14 cellular contexts compared by ENCODE assay signal in genomic region chr11:20026629-20027545, GRCh38.
A peak's percentile ranks its signal among the peaks of the same experiment; 100 is the strongest.
DNase-seq lines count a peak whose midpoint lies in the region; ATAC-seq and TF ChIP-seq lines count a peak whose summit lies in the region.
"Had no signal": no experiment of that assay in that cellular context is flagged by ENCODE, and none has a peak within 500 bp of the region (broad histone marks: within the 10 kb centered on the region; RNA-seq: fewer than 3 reads in every experiment).

No MANE protein-coding gene starts in this region.

- peaks cover 15% of the 10 kb centered on the region for H3K27me3 Mint-ChIP-seq in neural progenitor cell (ENCODE audit: insufficient read depth, low read depth)
- peaks cover 3% of the 10 kb centered on the region for H3K27me3 Mint-ChIP-seq in T-helper 2 cell treated with Interferon-gamma antibody and Interleukin-4, amounts not matched to agents 5 μg/mL and 100 μg/mL, for 36 hours (ENCODE audit: low read depth)
- peaks cover 12% of the 10 kb centered on the region for H3K27me3 Mint-ChIP-seq in activated CD4-positive, alpha-beta T cell treated with anti-CD3 and anti-CD28 coated beads, Interleukin-2, amount 10 ng/mL, durations not matched to agents 7 days and 5 days
- H3K27me3 Mint-ChIP-seq: CD4-positive, CD25-positive, alpha-beta regulatory T cell had no signal

- H4K20me1 ChIP-seq in neural progenitor cell (ENCODE audit: low read depth), result peaks cover 57% of the 10 kb centered on the region

- DNase-seq in HAP-1 (ENCODE audit: low spot score in 2 of 2) (peak; percentile 58 to 74), NCI-H510A (lab: John Stamatoyannopoulos, UW) (peak; percentile 68), epithelial cell of proximal tubule (ENCODE audit: low read depth) (no peak), neural progenitor cell (ENCODE audit: low spot score) (peak; percentile 88)
- DNase-seq in T-helper 2 cell treated with Interferon-gamma antibody and Interleukin-4, amounts not matched to agents 5 μg/mL and 100 μg/mL, for 36 hours (ENCODE audit: low spot score), result no peak
- DNase-seq in activated CD4-positive, alpha-beta T cell treated with anti-CD3 and anti-CD28 coated beads, Interleukin-2, amount 10 ng/mL, durations not matched to agents 7 days and 5 days, result no peak
- DNase-seq: activated T-cell treated with anti-CD3 and anti-CD28 coated beads, Interleukin-2, amount 50 U/mL, for 24 hours; CD4-positive, CD25-positive, alpha-beta regulatory T cell; hippocampal formation; NCI-H524 had no signal

- H3K27ac Mint-ChIP-seq in neural progenitor cell, result no peak overlapping the region
- no peak overlapping the region for H3K27ac Mint-ChIP-seq in T-helper 2 cell treated with Interferon-gamma antibody and Interleukin-4, amounts not matched to agents 5 μg/mL and 100 μg/mL, for 36 hours
- H3K27ac Mint-ChIP-seq in activated CD4-positive, alpha-beta T cell treated with anti-CD3 and anti-CD28 coated beads, Interleukin-2, amount 10 ng/mL, durations not matched to agents 7 days and 5 days, result no peak overlapping the region
- H3K27ac Mint-ChIP-seq: activated T-cell treated with anti-CD3 and anti-CD28 coated beads, Interleukin-2, amount 50 U/mL, for 24 hours; CD4-positive, CD25-positive, alpha-beta regulatory T cell had no signal

- H3F3A ChIP-seq in neural progenitor cell (ENCODE audit: low read depth), result peaks cover 64% of the 10 kb centered on the region

- no peak overlapping the region for H2AFZ ChIP-seq in neural progenitor cell (replicated peaks)

- peak overlapping the region; percentile 73 for H3K4me2 ChIP-seq in neural progenitor cell

- H3K9me3 ChIP-seq in HAP-1 (no peaks in the 10 kb centered on the region), neural progenitor cell (ENCODE audit: low read depth) (no peaks in the 10 kb centered on the region)

- CTCF ChIA-PET in activated CD4-positive, alpha-beta T cell treated with anti-CD3 and anti-CD28 coated beads, Interleukin-2, amount 10 ng/mL, durations not matched to agents 7 days and 5 days (lab: Charles Lee), result no interaction called here

- H3K79me2 ChIP-seq in neural progenitor cell (ENCODE audit: low read depth), result peaks cover 75% of the 10 kb centered on the region

- H3K36me3 ChIP-seq in HAP-1 (replicated peaks) (no peaks in the 10 kb centered on the region), neural progenitor cell (no peaks in the 10 kb centered on the region)

- POLR2A ChIA-PET in activated CD4-positive, alpha-beta T cell treated with anti-CD3 and anti-CD28 coated beads, Interleukin-2, amount 10 ng/mL, durations not matched to agents 7 days and 5 days (lab: Charles Lee), result no interaction called here

- H3K4me1 ChIP-seq in HAP-1 (peaks cover 43% of the 10 kb centered on the region), neural progenitor cell (peaks cover 75% of the 10 kb centered on the region)

- peak overlapping the region; percentile 71 for H3K4me3 Mint-ChIP-seq in neural progenitor cell
- no peak overlapping the region for H3K4me3 Mint-ChIP-seq in T-helper 2 cell treated with Interferon-gamma antibody and Interleukin-4, amounts not matched to agents 5 μg/mL and 100 μg/mL, for 36 hours
- H3K4me3 Mint-ChIP-seq in activated CD4-positive, alpha-beta T cell treated with anti-CD3 and anti-CD28 coated beads, Interleukin-2, amount 10 ng/mL, durations not matched to agents 7 days and 5 days, result no peak overlapping the region
- H3K4me3 Mint-ChIP-seq: activated T-cell treated with anti-CD3 and anti-CD28 coated beads, Interleukin-2, amount 50 U/mL, for 24 hours; CD4-positive, CD25-positive, alpha-beta regulatory T cell had no signal

- no peak overlapping the region for H3K4me3 ChIP-seq in HAP-1
- peak overlapping the region; percentile 32 for H3K4me3 ChIP-seq in epithelial cell of proximal tubule (ENCODE audit: low read depth, low read length)
- H3K4me3 ChIP-seq in neural progenitor cell, result peak overlapping the region; percentile 32

- TF ChIP-seq CTCF in epithelial cell of proximal tubule (conservative IDR thresholded peaks at IDR 0.05; ENCODE audit: low read depth, low read length) (no peak), neural progenitor cell (IDR thresholded peaks at IDR 0.05) (no peak)

- no peak for ATAC-seq in GM21576 (IDR thresholded peaks at IDR 0.05; ENCODE audit: unreplicated experiment)
- no peak for ATAC-seq in HG02763 (IDR thresholded peaks at IDR 0.05; ENCODE audit: unreplicated experiment)
- ATAC-seq: HCT116 had no signal

- in situ Hi-C loops in HAP-1 (cut with MboI; ENCODE audit: low sequenced_read_pairs), result no loop called here

- no peak overlapping the region for H3K9ac ChIP-seq in neural progenitor cell

- H3K27me3 ChIP-seq in HAP-1 (ENCODE audit: low read depth) (peaks cover 3% of the 10 kb centered on the region), neural progenitor cell (no peaks in the 10 kb centered on the region)

- H3K4me1 Mint-ChIP-seq in neural progenitor cell, result peaks cover 73% of the 10 kb centered on the region
- no peaks in the 10 kb centered on the region for H3K4me1 Mint-ChIP-seq in T-helper 2 cell treated with Interferon-gamma antibody and Interleukin-4, amounts not matched to agents 5 μg/mL and 100 μg/mL, for 36 hours (ENCODE audit: low read depth)
- no peaks in the 10 kb centered on the region for H3K4me1 Mint-ChIP-seq in activated CD4-positive, alpha-beta T cell treated with anti-CD3 and anti-CD28 coated beads, Interleukin-2, amount 10 ng/mL, durations not matched to agents 7 days and 5 days
- H3K4me1 Mint-ChIP-seq: CD4-positive, CD25-positive, alpha-beta regulatory T cell had no signal

- H3K27ac ChIP-seq in neural progenitor cell, result peak overlapping the region; percentile 26
- H3K27ac ChIP-seq: HL-60 had no signal

- no peaks in the 10 kb centered on the region for H3K36me3 Mint-ChIP-seq in neural progenitor cell
- H3K36me3 Mint-ChIP-seq in T-helper 2 cell treated with Interferon-gamma antibody and Interleukin-4, amounts not matched to agents 5 μg/mL and 100 μg/mL, for 36 hours (ENCODE audit: low read depth), result no peaks in the 10 kb centered on the region
- no peaks in the 10 kb centered on the region for H3K36me3 Mint-ChIP-seq in activated CD4-positive, alpha-beta T cell treated with anti-CD3 and anti-CD28 coated beads, Interleukin-2, amount 10 ng/mL, durations not matched to agents 7 days and 5 days (ENCODE audit: low read depth)
- H3K36me3 Mint-ChIP-seq: CD4-positive, CD25-positive, alpha-beta regulatory T cell had no signal

- no peaks in the 10 kb centered on the region for H3K9me3 Mint-ChIP-seq in neural progenitor cell
- H3K9me3 Mint-ChIP-seq in T-helper 2 cell treated with Interferon-gamma antibody and Interleukin-4, amounts not matched to agents 5 μg/mL and 100 μg/mL, for 36 hours, result no peaks in the 10 kb centered on the region
- no peaks in the 10 kb centered on the region for H3K9me3 Mint-ChIP-seq in activated CD4-positive, alpha-beta T cell treated with anti-CD3 and anti-CD28 coated beads, Interleukin-2, amount 10 ng/mL, durations not matched to agents 7 days and 5 days
- H3K9me3 Mint-ChIP-seq: activated T-cell treated with anti-CD3 and anti-CD28 coated beads, Interleukin-2, amount 50 U/mL, for 24 hours had no signal

Comparison
In these comparisons a context has a peak if more than half of its experiments do, and no peak if none do; other contexts are left out.
1. DNase-seq: peak in HAP-1 (2 of 2), NCI-H510A (single experiment) and neural progenitor cell (single experiment); none in epithelial cell of proximal tubule (single experiment), T-helper 2 cell treated with Interferon-gamma antibody and Interleukin-4, amounts not matched to agents 5 μg/mL and 100 μg/mL, for 36 hours (single experiment) and activated CD4-positive, alpha-beta T cell treated with anti-CD3 and anti-CD28 coated beads, Interleukin-2, amount 10 ng/mL, durations not matched to agents 7 days and 5 days (single experiment).